24 cellular contexts compared by ENCODE assay signal in the genomic region with DNA sequence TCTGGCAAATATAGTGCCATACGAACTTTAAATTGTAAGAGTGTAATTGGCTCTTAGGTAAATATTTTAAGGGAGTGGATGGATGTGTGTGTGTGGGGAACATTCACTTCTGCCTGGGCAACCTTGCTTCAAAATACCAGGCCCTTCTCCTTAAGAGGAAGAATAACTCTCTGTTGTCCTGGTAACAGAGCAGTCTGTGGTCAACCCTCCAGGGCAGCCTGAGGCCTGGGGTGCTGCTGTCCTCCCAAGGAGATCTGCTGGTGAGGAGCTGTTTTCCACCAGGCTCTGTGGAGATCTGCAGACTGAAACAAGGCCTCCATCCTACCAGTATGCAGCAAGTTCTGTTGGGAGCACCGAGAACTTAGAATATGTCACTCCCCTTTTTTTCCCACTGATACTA.
"Had no signal": no experiment of that assay in that cellular context is flagged by ENCODE, and none has a peak within 500 bp of the region (broad histone marks: within the 10 kb centered on the region; RNA-seq: fewer than 3 reads in every experiment).

No MANE protein-coding gene starts in this region.

- ATAC-seq: activated CD4-positive, alpha-beta T cell treated with anti-CD3 and anti-CD28 coated beads for 36 hours; foreskin keratinocyte; right lobe of liver; stimulated activated naive CD8-positive, alpha-beta T cell treated with anti-CD3 and anti-CD28 coated beads, Interleukin-15, amount 100 ng/mL, for 72 hours; WTC11 had no signal

- H3K4me1 ChIP-seq: foreskin keratinocyte, left ventricle myocardium inferior, prostate gland, right lobe of liver, suprapubic skin, transverse colon, uterus had no signal

- H3K9me3 Mint-ChIP-seq: endodermal cell; nephron progenitor cell; stimulated activated naive CD8-positive, alpha-beta T cell treated with anti-CD3 and anti-CD28 coated beads, Interleukin-15, amount 100 ng/mL, for 72 hours; WTC11 had no signal

- H3K27ac ChIP-seq: cardiac muscle cell, epithelial cell of prostate, foreskin keratinocyte, left ventricle myocardium inferior, prostate gland, right lobe of liver, suprapubic skin, transverse colon, uterus had no signal

- H3K4me3 Mint-ChIP-seq: activated CD4-positive, alpha-beta T cell treated with anti-CD3 and anti-CD28 coated beads for 36 hours; activated naive CD8-positive, alpha-beta T cell; endodermal cell; nephron progenitor cell; stimulated activated naive CD8-positive, alpha-beta T cell treated with anti-CD3 and anti-CD28 coated beads, Interleukin-15, amount 100 ng/mL, for 72 hours; WTC11 had no signal

- H3K36me3 ChIP-seq: cardiac muscle cell, left ventricle myocardium inferior, prostate gland, right lobe of liver, suprapubic skin, transverse colon, uterus had no signal

- H3K27ac Mint-ChIP-seq: activated CD4-positive, alpha-beta T cell treated with anti-CD3 and anti-CD28 coated beads for 36 hours; activated naive CD8-positive, alpha-beta T cell; endodermal cell; nephron progenitor cell; WTC11 had no signal

- H3K4me3 ChIP-seq: cardiac muscle cell, left ventricle myocardium inferior, prostate gland, right lobe of liver, suprapubic skin, transverse colon, uterus had no signal

- H3K36me3 Mint-ChIP-seq: activated naive CD8-positive, alpha-beta T cell; WTC11 had no signal

- H3K27me3 Mint-ChIP-seq: activated naive CD8-positive, alpha-beta T cell; stimulated activated naive CD8-positive, alpha-beta T cell treated with anti-CD3 and anti-CD28 coated beads, Interleukin-15, amount 100 ng/mL, for 72 hours had no signal

- H3K27me3 ChIP-seq: cardiac muscle cell, foreskin keratinocyte, right lobe of liver, suprapubic skin, transverse colon, uterus had no signal

- DNase-seq: activated CD4-positive, alpha-beta T cell treated with anti-CD3 and anti-CD28 coated beads for 36 hours; activated CD4-positive, alpha-beta T cell treated with anti-CD3 and anti-CD28 coated beads, Interleukin-2, amount 50 U/mL, for 48 hours; activated T-cell treated with anti-CD3 and anti-CD28 coated beads for 4 hours; endodermal cell; foreskin keratinocyte; head of caudate nucleus; kidney glomerular epithelial cell; left ventricle myocardium inferior; mammary epithelial cell; nephron progenitor cell; right lobe of liver; small intestine; stimulated activated CD4-positive, alpha-beta T cell treated with anti-CD3 and anti-CD28 coated beads, Interleukin-15, amount 100 ng/mL, for 24 hours; stimulated activated CD4-positive, alpha-beta T cell treated with anti-CD3 and anti-CD28 coated beads, Interleukin-2, amount 100 ng/mL, for 48 hours; stimulated activated naive CD8-positive, alpha-beta T cell treated with anti-CD3 and anti-CD28 coated beads, Interleukin-15, amount 100 ng/mL, for 72 hours; T-helper 1 cell; transverse colon; uterus had no signal

- H3K4me1 Mint-ChIP-seq: activated CD4-positive, alpha-beta T cell treated with anti-CD3 and anti-CD28 coated beads for 36 hours; endodermal cell; stimulated activated naive CD8-positive, alpha-beta T cell treated with anti-CD3 and anti-CD28 coated beads, Interleukin-15, amount 100 ng/mL, for 72 hours; WTC11 had no signal

- H3K9me3 ChIP-seq: left ventricle myocardium inferior, prostate gland, right lobe of liver, suprapubic skin, transverse colon, uterus had no signal
